Comparison of ENCODE assay signal across 1 cellular context in the genomic region with DNA sequence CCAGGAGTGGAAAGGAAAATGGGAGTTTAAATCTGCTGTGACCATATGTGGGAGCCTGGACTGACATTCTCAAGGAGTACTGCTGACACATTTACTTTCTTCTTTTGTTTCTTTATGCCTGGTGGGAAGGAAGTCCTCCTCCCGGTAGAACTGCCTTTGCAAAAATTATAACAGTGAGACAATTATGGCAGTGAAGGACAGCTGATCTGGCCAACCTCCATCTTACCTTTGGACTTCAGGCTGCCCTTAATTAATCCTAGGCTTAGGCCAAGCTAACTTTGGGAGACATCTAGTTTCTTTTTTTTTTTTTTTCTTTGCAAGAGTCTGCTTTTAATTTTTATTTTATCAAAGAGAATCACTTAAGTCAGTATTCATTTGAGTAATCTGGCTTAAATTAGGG.
TF ChIP-seq lines count a peak whose summit lies in the region.

No MANE protein-coding gene starts in this region.

TF ChIP-seq in IMR-90, 13 proteins besides CTCF, POLR2A, EP300 and RAD21:
- TF ChIP-seq FOS (IDR thresholded peaks at IDR 0.05; ENCODE audit: low read depth, low read length) (no peak), MXI1 (IDR thresholded peaks at IDR 0.05; ENCODE audit: borderline replicate concordance, low read depth, low read length) (no peak)
- TF ChIP-seq, protein P1, sequence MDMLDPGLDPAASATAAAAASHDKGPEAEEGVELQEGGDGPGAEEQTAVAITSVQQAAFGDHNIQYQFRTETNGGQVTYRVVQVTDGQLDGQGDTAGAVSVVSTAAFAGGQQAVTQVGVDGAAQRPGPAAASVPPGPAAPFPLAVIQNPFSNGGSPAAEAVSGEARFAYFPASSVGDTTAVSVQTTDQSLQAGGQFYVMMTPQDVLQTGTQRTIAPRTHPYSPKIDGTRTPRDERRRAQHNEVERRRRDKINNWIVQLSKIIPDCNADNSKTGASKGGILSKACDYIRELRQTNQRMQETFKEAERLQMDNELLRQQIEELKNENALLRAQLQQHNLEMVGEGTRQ (IDR thresholded peaks at IDR 0.05; ENCODE audit: low read depth, low read length) = no peak
